1 cellular context compared by ENCODE assay signal in genomic region chr17:7354262-7354781, GRCh38.
TF ChIP-seq lines count a peak whose summit lies in the region.

No MANE protein-coding gene starts in this region.

TF ChIP-seq in GM12878, 131 proteins besides CTCF, POLR2A, EP300 and RAD21:
- TF ChIP-seq TARDBP (IDR thresholded peaks at IDR 0.05; ENCODE audit: borderline replicate concordance) (no peak), MTA2 (IDR thresholded peaks at IDR 0.05; ENCODE audit: low read depth) (peak; percentile 61; the same call in 1 of the 2 replicates), WRNIP1 (IDR thresholded peaks at IDR 0.05; ENCODE audit: borderline replicate concordance, low read depth, low read length) (no peak), E4F1 (IDR thresholded peaks at IDR 0.05; ENCODE audit: borderline replicate concordance, partially characterized antibody) (no peak), CREB1 (IDR thresholded peaks at IDR 0.05; ENCODE audit: low read depth) (peak; percentile 53; the same call in 1 of the 2 replicates), CUX1 (IDR thresholded peaks at IDR 0.05; ENCODE audit: insufficient replicate concordance, low read depth, low read length) (no peak), SREBF2 (IDR thresholded peaks at IDR 0.05; ENCODE audit: low read length) (no peak), ZNF592 (IDR thresholded peaks at IDR 0.05) (no peak), LARP7 (IDR thresholded peaks at IDR 0.05) (0 out of 2 replicates have a peak, but pooled peaks have one; percentile 24), RELB (IDR thresholded peaks at IDR 0.05; ENCODE audit: low read depth) (no peak), BHLHE40 (IDR thresholded peaks at IDR 0.05; ENCODE audit: borderline replicate concordance in 1 of 2, low read depth in 2 of 2, low read length in 1 of 2) (peak in 1 of 2 experiments; percentile 23; a peak in 1 of 4 replicates), ZSCAN29 (IDR thresholded peaks at IDR 0.05) (no peak), SRF (IDR thresholded peaks at IDR 0.05; ENCODE audit: low read depth in 2 of 2, low read length in 2 of 2) (no peak), MXI1 (IDR thresholded peaks at IDR 0.05; ENCODE audit: low read depth, low read length) (peak; percentile 59; the same call in 1 of the 2 replicates), HDGF (IDR thresholded peaks at IDR 0.05) (peak; percentile 73; the same call in 1 of the 2 replicates), NBN (IDR thresholded peaks at IDR 0.05) (0 out of 2 replicates have a peak, but pooled peaks have one; percentile 45), SUZ12 (IDR thresholded peaks at IDR 0.05; ENCODE audit: unreplicated experiment) (no peak), SREBF1 (IDR thresholded peaks at IDR 0.05; ENCODE audit: low read length) (no peak), TCF3 (IDR thresholded peaks at IDR 0.05; ENCODE audit: borderline replicate concordance, insufficient read depth, low read depth, low read length) (no peak), YY1 (IDR thresholded peaks at IDR 0.05; ENCODE audit: low read depth, low read length) (no peak), RAD51 (IDR thresholded peaks at IDR 0.05) (no peak), PRDM15 (CRISPR knock-in tag; IDR thresholded peaks at IDR 0.05) (no peak), BMI1 (IDR thresholded peaks at IDR 0.05; ENCODE audit: borderline replicate concordance) (peak; percentile 89), MEF2A (IDR thresholded peaks at IDR 0.05; ENCODE audit: insufficient read depth, low read depth, low read length) (no peak), CBFB (IDR thresholded peaks at IDR 0.05; ENCODE audit: low read depth) (no peak), CEBPB (IDR thresholded peaks at IDR 0.05; ENCODE audit: borderline replicate concordance in 1 of 2, low read depth in 2 of 2, low read length in 2 of 2) (no peak), TCF12 (IDR thresholded peaks at IDR 0.05; ENCODE audit: low read depth, low read length) (no peak), SIN3A (IDR thresholded peaks at IDR 0.05; ENCODE audit: low read depth, low read length) (no peak)
